Comparison of ENCODE assay signal across 11 cellular contexts in genomic region chr4:88859191-88859812, GRCh38.
DNase-seq lines count a peak whose midpoint lies in the region; ATAC-seq, FAIRE-seq and TF ChIP-seq lines count a peak whose summit lies in the region.
"Had no signal": no experiment of that assay in that cellular context is flagged by ENCODE, and none has a peak within 500 bp of the region (broad histone marks: within the 10 kb centered on the region; RNA-seq: fewer than 3 reads in every experiment).

No MANE protein-coding gene starts in this region.

- no peaks in the 10 kb centered on the region for H3K9me1 ChIP-seq in K562 (ENCODE audit: control insufficient read depth, insufficient read depth, low read length)

- in situ Hi-C loops in K562 (cut with MboI) = no loop called here

- TF ChIP-seq CTCF in K562 (IDR thresholded peaks at IDR 0.05 in 2 of 3, conservative IDR thresholded peaks at IDR 0.05 in 1 of 3; ENCODE audit: insufficient read depth in 2 of 3, low read depth in 1 of 3, low read length in 3 of 3) (no peak), tibial nerve (IDR thresholded peaks at IDR 0.05) (no peak), body of pancreas (IDR thresholded peaks at IDR 0.05) (no peak), glutamatergic neuron (IDR thresholded peaks at IDR 0.05; ENCODE audit: partially characterized antibody, unreplicated experiment) (no peak)

- no peak for TF ChIP-seq RAD21 in K562 (CRISPR knock-in tag; conservative IDR thresholded peaks at IDR 0.05 in 1 of 2, IDR thresholded peaks at IDR 0.05 in 1 of 2)

- H3K79me2 ChIP-seq in K562 (ENCODE audit: control insufficient read depth, insufficient read depth, low read length) = no peaks in the 10 kb centered on the region

- FAIRE-seq in K562 (lab: Jason Lieb, UNC) = no peak

- H3K4me1 ChIP-seq in K562 (replicated peaks in 1 of 2; ENCODE audit: control insufficient read depth in 2 of 2, insufficient read depth in 2 of 2, low read length in 2 of 2) = peaks cover 0 to 7% of the 10 kb centered on the region in 2 experiments; a peak in 2 of 5 replicates
- H3K4me1 ChIP-seq in tibial nerve = peaks cover 0 to 25% (median 2%) of the 10 kb centered on the region in 4 donors
- H3K4me1 ChIP-seq in body of pancreas = no peaks in the 10 kb centered on the region

- no peak overlapping the region for H2AFZ ChIP-seq in K562 (ENCODE audit: low read depth, low read length)

- no peaks in the 10 kb centered on the region for H3K9me3 ChIP-seq in K562 (replicated peaks; ENCODE audit: control insufficient read depth, insufficient read depth, low read depth, low read length)
- H3K9me3 ChIP-seq in tibial nerve = no peaks in the 10 kb centered on the region
- no peaks in the 10 kb centered on the region for H3K9me3 ChIP-seq in body of pancreas

- CTCF ChIA-PET in K562 (lab: Yijun Ruan, JAX; ENCODE audit: low intra/inter-chr PET ratio) = no interaction called here

- no peaks in the 10 kb centered on the region for H3K36me3 Mint-ChIP-seq in glutamatergic neuron (ENCODE audit: unreplicated experiment)

- H3K4me3 Mint-ChIP-seq in glutamatergic neuron (ENCODE audit: unreplicated experiment) = no peak overlapping the region

- no peaks in the 10 kb centered on the region for H3K9me3 Mint-ChIP-seq in glutamatergic neuron (ENCODE audit: unreplicated experiment)

- no TSS peak for BruUV-seq in K562 (replicated peaks; lab: Mats Ljungman, UMichigan)

- no peak for TF ChIP-seq EP300 in K562 (IDR thresholded peaks at IDR 0.05; ENCODE audit: low read length)
- TF ChIP-seq EP300 in tibial nerve (IDR thresholded peaks at IDR 0.05) = no peak

- intact Hi-C loops in K562 (cut with micrococcal nuclease) = no loop called here
- intact Hi-C loops in body of pancreas (cut with DNase I) = no loop called here

- no peak overlapping the region for H3K9ac ChIP-seq in K562 (ENCODE audit: insufficient read depth in 1 of 2, low read depth in 2 of 2, low read length in 2 of 2)

- ATAC-seq in HG03039 (IDR thresholded peaks at IDR 0.05; ENCODE audit: unreplicated experiment) (peak; percentile 23), K562 (peak; percentile 56), body of pancreas (no peak)

- POLR2A ChIA-PET in K562 (lab: Yijun Ruan, JAX) = interaction anchor here (0.7 to 1.6 kb wide), 2 partner anchors 36 to 51 kb away, joined by 4 to 8 read pairs; no protein-coding TSS in a partner anchor

- no peak overlapping the region for H3K27ac Mint-ChIP-seq in glutamatergic neuron (ENCODE audit: unreplicated experiment)

- no peak for TF ChIP-seq POLR2A in K562 (conservative IDR thresholded peaks at IDR 0.05)
- TF ChIP-seq POLR2A in tibial nerve (IDR thresholded peaks at IDR 0.05) = no peak
- no peak for TF ChIP-seq POLR2A in body of pancreas (IDR thresholded peaks at IDR 0.05)

- peaks cover 9% of the 10 kb centered on the region for H3K4me1 Mint-ChIP-seq in glutamatergic neuron (ENCODE audit: low read depth, unreplicated experiment)

- 59% methylated on average over 3 of the region's 3 CpGs for WGBS in K562 (ENCODE audit: insufficient coverage, low coverage, missing lambda C conversion rate)
- 59 to 80% methylated on average over 3 of the region's 3 CpGs for WGBS in tibial nerve, 2 donors
- 77 to 79% methylated on average over 3 of the region's 3 CpGs for WGBS in body of pancreas, 2 donors

- DNase-seq in NOMO-1 (lab: John Stamatoyannopoulos, UW; ENCODE audit: unreplicated experiment in 2 of 2) (peak; percentile 1 to 33), NOMO-1 treated with dmso at 0.1 percent for 144 hours (lab: John Stamatoyannopoulos, UW; ENCODE audit: unreplicated experiment) (no peak), K562 (ENCODE audit: extremely low read depth in 1 of 4, low spot score in 3 of 4) (no peak), tibial nerve (ENCODE audit: low spot score in 2 of 2) (no peak), NCI-H187 (lab: John Stamatoyannopoulos, UW) (no peak), body of pancreas (no peak), glutamatergic neuron (no peak)
- DNase-seq: 8988T, NCI-H345, T-helper 9 cell had no signal

- peak overlapping the region; percentile 14; the same call in 1 of the 3 replicates for H3K27ac ChIP-seq in K562 (ENCODE audit: extremely low read depth, low read depth, low read length)
- H3K27ac ChIP-seq in tibial nerve = peak overlapping the region in 3 of 4 donors; percentile 25 to 55 (median 49)
- H3K27ac ChIP-seq in body of pancreas = peak overlapping the region in 1 of 4 donors; percentile 17

- no peaks in the 10 kb centered on the region for H3K27me3 Mint-ChIP-seq in glutamatergic neuron (ENCODE audit: unreplicated experiment)

- H4K20me1 ChIP-seq in K562 (replicated peaks; ENCODE audit: control insufficient read depth, insufficient read depth, low read length) = no peaks in the 10 kb centered on the region

- H3K36me3 ChIP-seq in K562 (ENCODE audit: control insufficient read depth, insufficient read depth, low read length) (no peaks in the 10 kb centered on the region; the same call in 2 of the 3 replicates), tibial nerve (no peaks in the 10 kb centered on the region), body of pancreas (replicated peaks in 1 of 2; ENCODE audit: insufficient read depth in 1 of 2, low read depth in 2 of 2) (no peaks in the 10 kb centered on the region)

- H3K27me3 ChIP-seq in K562 (ENCODE audit: control insufficient read depth in 2 of 2, insufficient read depth in 2 of 2, low read length in 2 of 2) (no peaks in the 10 kb centered on the region), tibial nerve (no peaks in the 10 kb centered on the region), body of pancreas (no peaks in the 10 kb centered on the region)

- peak overlapping the region; percentile 9; the same call in 1 of the 2 replicates for H3K4me2 ChIP-seq in K562 (ENCODE audit: insufficient read depth, low read length)

- H3K4me3 ChIP-seq in K562 (no peak overlapping the region), tibial nerve (no peak overlapping the region), body of pancreas (no peak overlapping the region)

TF ChIP-seq in K562, 482 proteins besides CTCF, POLR2A, EP300 and RAD21:
- peak; percentile 21; the same call in 1 of the 2 replicates for TF ChIP-seq CEBPG (CRISPR knock-in tag; IDR thresholded peaks at IDR 0.05)
- TF ChIP-seq CEBPG (tag; conservative IDR thresholded peaks at IDR 0.05 in 1 of 2, IDR thresholded peaks at IDR 0.05 in 1 of 2) = no peak
- TF ChIP-seq CHCHD3 (CRISPR knock-in tag; IDR thresholded peaks at IDR 0.05) = no peak
- no peak for TF ChIP-seq ZNF165 (CRISPR knock-in tag; IDR thresholded peaks at IDR 0.05; ENCODE audit: borderline replicate concordance)
- no peak for TF ChIP-seq SMARCB1 (IDR thresholded peaks at IDR 0.05; ENCODE audit: insufficient read length, low read depth)
- TF ChIP-seq ATF3 (IDR thresholded peaks at IDR 0.05) = 0 out of 2 replicates have a peak, but pooled peaks have one; percentile 12
- no peak for TF ChIP-seq ATF3 (CRISPR knock-in tag; conservative IDR thresholded peaks at IDR 0.05)

Comparison
In these comparisons a context has a peak if more than half of its experiments do, and no peak if none do; other contexts are left out.
1. DNase-seq: peak in NOMO-1 (2 of 2); none in NOMO-1 treated with dmso at 0.1 percent for 144 hours (single experiment), K562 (0 of 4), tibial nerve (0 of 2), NCI-H187 (0 of 2), body of pancreas (0 of 4) and glutamatergic neuron (single experiment).